ENCODE assay signal across 8 cellular contexts in genomic region chr1:242129103-242129502, GRCh38.
DNase-seq lines count a peak whose midpoint lies in the region; ATAC-seq and TF ChIP-seq lines count a peak whose summit lies in the region.

No MANE protein-coding gene starts in this region.

- peaks cover 2% of the 10 kb centered on the region; the same call in 1 of the 2 replicates for H3K9me3 ChIP-seq in BE2C
- no peaks in the 10 kb centered on the region for H3K9me3 ChIP-seq in adrenal gland (replicated peaks in 1 of 3)

- peaks cover 3% of the 10 kb centered on the region; the same call in 2 of the 3 replicates for H3K4me1 Mint-ChIP-seq in GM23338
- H3K4me1 Mint-ChIP-seq in activated naive CD8-positive, alpha-beta T cell treated with anti-CD3 and anti-CD28 coated beads, Interleukin-2, amount 50 U/mL, for 24 hours, result no peaks in the 10 kb centered on the region

- ATAC-seq in GM23338, result peak; percentile 84
- no peak for ATAC-seq in activated naive CD8-positive, alpha-beta T cell treated with anti-CD3 and anti-CD28 coated beads, Interleukin-2, amount 50 U/mL, for 24 hours

- H3K36me3 ChIP-seq in BE2C, result no peaks in the 10 kb centered on the region
- H3K36me3 ChIP-seq in GM23338 (ENCODE audit: insufficient read depth), result no peaks in the 10 kb centered on the region
- no peaks in the 10 kb centered on the region for H3K36me3 ChIP-seq in adrenal gland (replicated peaks in 1 of 2)

- TF ChIP-seq CTCF in BE2C (IDR thresholded peaks at IDR 0.05; ENCODE audit: low read depth, low read length) (peak; percentile 67), GM23338 (conservative IDR thresholded peaks at IDR 0.05; ENCODE audit: low read depth in 2 of 2) (peak; percentile 68 to 74), adrenal gland (IDR thresholded peaks at IDR 0.05) (peak in 4 of 6 experiments; percentile 16 to 34 (median 21))

- H3K27me3 ChIP-seq in BE2C (no peaks in the 10 kb centered on the region), GM23338 (ENCODE audit: insufficient read depth) (no peaks in the 10 kb centered on the region), adrenal gland (no peaks in the 10 kb centered on the region)

- H3K79me2 ChIP-seq in GM23338 (replicated peaks; ENCODE audit: insufficient read depth), result no peaks in the 10 kb centered on the region

- no peaks in the 10 kb centered on the region for H3K9me2 ChIP-seq in GM23338 (ENCODE audit: insufficient read depth)

- H3K27me3 Mint-ChIP-seq in GM23338 (ENCODE audit: insufficient read depth, low read depth, poor library complexity), result no peaks in the 10 kb centered on the region
- H3K27me3 Mint-ChIP-seq in activated naive CD8-positive, alpha-beta T cell treated with anti-CD3 and anti-CD28 coated beads, Interleukin-2, amount 50 U/mL, for 24 hours, result no peaks in the 10 kb centered on the region

- no peak overlapping the region for H3K27ac Mint-ChIP-seq in GM23338
- no peak overlapping the region for H3K27ac Mint-ChIP-seq in activated naive CD8-positive, alpha-beta T cell treated with anti-CD3 and anti-CD28 coated beads, Interleukin-2, amount 50 U/mL, for 24 hours

- H3K4me3 Mint-ChIP-seq in GM23338, result no peak overlapping the region
- no peak overlapping the region for H3K4me3 Mint-ChIP-seq in activated naive CD8-positive, alpha-beta T cell treated with anti-CD3 and anti-CD28 coated beads, Interleukin-2, amount 50 U/mL, for 24 hours

- no peak overlapping the region for H2AFZ ChIP-seq in GM23338

- intact Hi-C loops in adrenal gland (cut with DNase I), result no loop called here

- H3K4me1 ChIP-seq in BE2C (peaks cover 4% of the 10 kb centered on the region; the same call in 1 of the 2 replicates), GM23338 (ENCODE audit: insufficient read depth) (no peaks in the 10 kb centered on the region), adrenal gland (replicated peaks in 1 of 2) (no peaks in the 10 kb centered on the region)

- 62 to 73% (median 67%) methylated on average over 6 of the region's 6 CpGs for WGBS in adrenal gland, 4 donors

- H3K9me3 Mint-ChIP-seq in GM23338, result peaks cover 12% of the 10 kb centered on the region; the same call in 2 of the 3 replicates
- H3K9me3 Mint-ChIP-seq in activated naive CD8-positive, alpha-beta T cell treated with anti-CD3 and anti-CD28 coated beads, Interleukin-2, amount 50 U/mL, for 24 hours, result peaks cover 4% of the 10 kb centered on the region

- H3K36me3 Mint-ChIP-seq in GM23338 (ENCODE audit: low read depth), result peaks cover 5% of the 10 kb centered on the region; the same call in 1 of the 3 replicates
- H3K36me3 Mint-ChIP-seq in activated naive CD8-positive, alpha-beta T cell treated with anti-CD3 and anti-CD28 coated beads, Interleukin-2, amount 50 U/mL, for 24 hours (ENCODE audit: low read depth), result no peaks in the 10 kb centered on the region

- H3F3A ChIP-seq in GM23338 (replicated peaks; ENCODE audit: low read depth), result no peaks in the 10 kb centered on the region

- no peaks in the 10 kb centered on the region for H4K20me1 ChIP-seq in GM23338 (replicated peaks; ENCODE audit: insufficient read depth)

- H3K27ac ChIP-seq in GM23338 (ENCODE audit: low read depth), result 0 out of 2 replicates have a peak overlapping the region, but pooled peaks have one; percentile 22
- H3K27ac ChIP-seq in adrenal gland, result no peak overlapping the region

- H3K4me3 ChIP-seq in BE2C (ENCODE audit: low read depth, low read length) (no peak overlapping the region), GM23338 (no peak overlapping the region), adrenal gland (no peak overlapping the region)

- DNase-seq in BE2C (peak; percentile 23), GM23338 (ENCODE audit: low spot score) (peak; percentile 74), NAMALWA (ENCODE audit: low spot score) (peak; percentile 41), adrenal gland (peak in 2 of 7 donors; percentile 19 to 40), COLO668 (lab: John Stamatoyannopoulos, UW; ENCODE audit: unreplicated experiment) (no peak), KG1 (lab: John Stamatoyannopoulos, UW) (no peak)
- DNase-seq in activated naive CD8-positive, alpha-beta T cell treated with anti-CD3 and anti-CD28 coated beads, Interleukin-2, amount 50 U/mL, for 24 hours, result no peak
- DNase-seq in effector CD4-positive, alpha-beta T cell, result no peak

- TF ChIP-seq POLR2A in adrenal gland (IDR thresholded peaks at IDR 0.05), result no peak

- H3K4me2 ChIP-seq in GM23338, result no peak overlapping the region

TF ChIP-seq in GM23338, 12 proteins besides CTCF, POLR2A, EP300 and RAD21 (continues in another document):
- TF ChIP-seq NANOG (IDR thresholded peaks at IDR 0.05; ENCODE audit: borderline replicate concordance), result no peak
- TF ChIP-seq POLR2AphosphoS5 (IDR thresholded peaks at IDR 0.05; ENCODE audit: low read depth), result no peak
- TF ChIP-seq STAT1 (IDR thresholded peaks at IDR 0.05; ENCODE audit: unreplicated experiment), result no peak
- TF ChIP-seq ZNF462 (CRISPR knock-in tag; IDR thresholded peaks at IDR 0.05), result no peak
- no peak for TF ChIP-seq EZH2 (IDR thresholded peaks at IDR 0.05; ENCODE audit: low read depth, unreplicated experiment)
- TF ChIP-seq ZNF114 (CRISPR knock-in tag; IDR thresholded peaks at IDR 0.05), result no peak
- no peak for TF ChIP-seq ETS1 (IDR thresholded peaks at IDR 0.05)

Comparison
In these comparisons a context has a peak if more than half of its experiments do, and no peak if none do; other contexts are left out.
1. DNase-seq: peak in BE2C (single experiment), GM23338 (single experiment) and NAMALWA (single experiment); none in activated naive CD8-positive, alpha-beta T cell treated with anti-CD3 and anti-CD28 coated beads, Interleukin-2, amount 50 U/mL, for 24 hours (single experiment), COLO668 (single experiment), effector CD4-positive, alpha-beta T cell (single experiment) and KG1 (single experiment).
2. CTCF ChIP-seq: peak in every context shown above with its lines; median percentile 71 in GM23338; 67 in BE2C; 21 in adrenal gland.